21 cellular contexts compared by ENCODE assay signal in the genomic region with DNA sequence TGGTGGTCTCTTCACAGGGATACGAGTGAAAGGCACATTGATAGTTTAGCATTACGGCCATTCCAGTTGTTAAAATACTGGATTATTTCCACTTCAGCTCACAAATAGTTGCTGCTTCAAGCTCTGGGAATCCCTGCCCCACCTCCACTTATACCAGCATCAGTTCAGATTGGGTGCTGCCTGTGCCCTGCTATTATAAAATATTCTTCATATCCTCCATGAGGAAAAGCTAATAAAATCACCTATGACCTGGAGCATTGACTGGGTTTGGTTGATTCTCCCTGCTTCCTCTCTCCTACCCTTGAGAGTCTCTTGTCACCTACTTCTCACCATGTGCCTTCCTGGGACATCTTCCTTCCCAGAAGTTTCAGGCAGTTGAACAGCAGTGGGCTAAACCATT.
"Had no signal": no experiment of that assay in that cellular context is flagged by ENCODE, and none has a peak within 500 bp of the region (broad histone marks: within the 10 kb centered on the region; RNA-seq: fewer than 3 reads in every experiment).

No MANE protein-coding gene starts in this region.

- H3K4me1 ChIP-seq: left lung, prostate gland, right atrium auricular region, stomach, thyroid gland had no signal

- H3K4me3 ChIP-seq: left lung, prostate gland, right atrium auricular region, smooth muscle cell, stomach, thyroid gland had no signal

- H3K9me3 Mint-ChIP-seq: effector memory CD8-positive, alpha-beta T cell; nephron; type B pancreatic cell had no signal

- H3K27ac Mint-ChIP-seq: effector memory CD8-positive, alpha-beta T cell; naive thymus-derived CD4-positive, alpha-beta T cell; nephron; type B pancreatic cell had no signal

- H3K27me3 Mint-ChIP-seq: effector memory CD8-positive, alpha-beta T cell; type B pancreatic cell had no signal

- H3K4me3 Mint-ChIP-seq: effector memory CD8-positive, alpha-beta T cell; naive thymus-derived CD4-positive, alpha-beta T cell; nephron; type B pancreatic cell had no signal

- ATAC-seq: effector memory CD8-positive, alpha-beta T cell; left cardiac atrium; left lung; naive thymus-derived CD4-positive, alpha-beta T cell; sciatic nerve had no signal

- H3K4me1 Mint-ChIP-seq: naive thymus-derived CD4-positive, alpha-beta T cell; nephron had no signal

- H3K27ac ChIP-seq: left lung, prostate gland, right atrium auricular region, stomach, thyroid gland had no signal

- H3K4me2 ChIP-seq: smooth muscle cell had no signal

- H3K36me3 ChIP-seq: left lung, prostate gland, right atrium auricular region, stomach, thyroid gland had no signal

- DNase-seq: cortex of kidney; effector memory CD8-positive, alpha-beta T cell; left cardiac atrium; left lung; mesenchymal stem cell; midbrain; naive thymus-derived CD4-positive, alpha-beta T cell; nucleus accumbens; stimulated activated CD4-positive, alpha-beta T cell treated with anti-CD3 and anti-CD28 coated beads, Interleukin-12 subunit alpha, Interleukin-12 subunit beta, amount 100 ng/mL, for 4 hours; stimulated activated CD4-positive, alpha-beta T cell treated with anti-CD3 and anti-CD28 coated beads, Interleukin-1b, Interleukin-23, amount 100 ng/mL, for 48 hours; stimulated activated CD4-positive, alpha-beta T cell treated with anti-CD3 and anti-CD28 coated beads, Interleukin-4, amount 100 ng/mL, for 1 hour; stimulated activated CD8-positive, alpha-beta memory T cell treated with anti-CD3 and anti-CD28 coated beads, Interleukin-4, amount 100 ng/mL, for 48 hours; stimulated activated naive CD4-positive, alpha-beta T cell; stomach; thyroid gland had no signal

- H3K27me3 ChIP-seq: left lung, right atrium auricular region, stomach, thyroid gland had no signal

- H3K36me3 Mint-ChIP-seq: naive thymus-derived CD4-positive, alpha-beta T cell; type B pancreatic cell had no signal

- H3K9me3 ChIP-seq: left lung, prostate gland, right atrium auricular region, stomach, thyroid gland had no signal
